1 cellular context compared by ENCODE assay signal in genomic region chr11:1691027-1691877, GRCh38.
TF ChIP-seq lines count a peak whose summit lies in the region.

No MANE protein-coding gene starts in this region.

TF ChIP-seq in HepG2, 621 proteins besides CTCF, POLR2A, EP300 and RAD21 (continued from another document and continues in another):
- TF ChIP-seq ZNF17 (CRISPR knock-in tag; IDR thresholded peaks at IDR 0.05) (no peak), ZNF407 (CRISPR knock-in tag; IDR thresholded peaks at IDR 0.05; ENCODE audit: not compliant biosample characterization) (no peak), HOMEZ (CRISPR knock-in tag; IDR thresholded peaks at IDR 0.05; ENCODE audit: low read depth) (0 out of 2 replicates have a peak, but pooled peaks have one; percentile 7), ZNF20 (CRISPR knock-in tag; IDR thresholded peaks at IDR 0.05) (no peak), GABPB1 (CRISPR knock-in tag; IDR thresholded peaks at IDR 0.05) (peak; percentile 73; the same call in 1 of the 2 replicates), MTERF4 (CRISPR knock-in tag; IDR thresholded peaks at IDR 0.05) (0 out of 2 replicates have a peak, but pooled peaks have one; percentile 5), ZNF616 (CRISPR knock-in tag; IDR thresholded peaks at IDR 0.05; ENCODE audit: low read depth) (no peak; the same call in 1 of the 2 replicates), NFKB2 (CRISPR knock-in tag; IDR thresholded peaks at IDR 0.05; ENCODE audit: borderline replicate concordance) (peak; percentile 70; the same call in 1 of the 2 replicates), TBP (CRISPR knock-in tag; IDR thresholded peaks at IDR 0.05) (no peak), DR1 (CRISPR knock-in tag; IDR thresholded peaks at IDR 0.05) (peak; percentile 75; the same call in 1 of the 2 replicates), CENPT (CRISPR knock-in tag; IDR thresholded peaks at IDR 0.05; ENCODE audit: low read depth) (0 out of 2 replicates have a peak, but pooled peaks have one; percentile 21), ZNF329 (CRISPR knock-in tag; IDR thresholded peaks at IDR 0.05; ENCODE audit: low read depth) (no peak), KMT2A (CRISPR knock-in tag; IDR thresholded peaks at IDR 0.05) (peak; percentile 32; the same call in 1 of the 2 replicates), ZNF747 (CRISPR knock-in tag; IDR thresholded peaks at IDR 0.05; ENCODE audit: borderline replicate concordance) (peak; percentile 59; the same call in 1 of the 2 replicates), TAF1 (CRISPR knock-in tag; IDR thresholded peaks at IDR 0.05) (peak; percentile 81), NRL (CRISPR knock-in tag; IDR thresholded peaks at IDR 0.05; ENCODE audit: borderline replicate concordance) (peak; percentile 20), ZMYM3 (CRISPR knock-in tag; IDR thresholded peaks at IDR 0.05) (peak; percentile 35; the same call in 1 of the 2 replicates), KLF11 (CRISPR knock-in tag; IDR thresholded peaks at IDR 0.05) (no peak; the same call in none of the 2 replicates), FUBP1 (CRISPR knock-in tag; IDR thresholded peaks at IDR 0.05; ENCODE audit: borderline replicate concordance) (peak; percentile 78; the same call in 1 of the 2 replicates), KLF16 (CRISPR knock-in tag; IDR thresholded peaks at IDR 0.05) (peak; percentile 46 to 89; a peak in 2 of 4 replicates), THAP7 (CRISPR knock-in tag; IDR thresholded peaks at IDR 0.05) (no peak), ZNF629 (CRISPR knock-in tag; conservative IDR thresholded peaks at IDR 0.05) (no peak), THAP11 (CRISPR knock-in tag; IDR thresholded peaks at IDR 0.05) (peak; percentile 80), KAT2B (IDR thresholded peaks at IDR 0.05; ENCODE audit: borderline replicate concordance, low read depth, low read length) (no peak), ZNF607 (CRISPR knock-in tag; IDR thresholded peaks at IDR 0.05; ENCODE audit: borderline replicate concordance) (peak; percentile 79; the same call in 1 of the 2 replicates), ZBTB2 (CRISPR knock-in tag; IDR thresholded peaks at IDR 0.05; ENCODE audit: low read depth) (peak; percentile 6), ZMYM4 (CRISPR knock-in tag; IDR thresholded peaks at IDR 0.05) (peak; percentile 73), ZNF282 (IDR thresholded peaks at IDR 0.05; ENCODE audit: partially characterized antibody) (no peak), SNAI1 (CRISPR knock-in tag; IDR thresholded peaks at IDR 0.05; ENCODE audit: borderline replicate concordance) (0 out of 2 replicates have a peak, but pooled peaks have one; percentile 82), ZNF768 (CRISPR knock-in tag; IDR thresholded peaks at IDR 0.05) (peak; percentile 76), ZNF558 (CRISPR knock-in tag; IDR thresholded peaks at IDR 0.05; ENCODE audit: borderline replicate concordance) (peak; percentile 92), ZNF280D (CRISPR knock-in tag; IDR thresholded peaks at IDR 0.05) (no peak), RARA (CRISPR knock-in tag; IDR thresholded peaks at IDR 0.05) (peak; percentile 92), ZBTB21 (CRISPR knock-in tag; IDR thresholded peaks at IDR 0.05) (no peak), PHF5A (CRISPR knock-in tag; IDR thresholded peaks at IDR 0.05; ENCODE audit: low read depth, unreplicated experiment) (no peak), NFATC3 (CRISPR knock-in tag; IDR thresholded peaks at IDR 0.05) (no peak), ZNF549 (CRISPR knock-in tag; IDR thresholded peaks at IDR 0.05) (no peak), NFKBIZ (CRISPR knock-in tag; IDR thresholded peaks at IDR 0.05) (peak; percentile 89), ZNF7 (CRISPR knock-in tag; IDR thresholded peaks at IDR 0.05) (no peak), ZNF569 (CRISPR knock-in tag; IDR thresholded peaks at IDR 0.05; ENCODE audit: borderline replicate concordance) (no peak), ZFP36L1 (CRISPR knock-in tag; IDR thresholded peaks at IDR 0.05) (peak; percentile 79; the same call in 1 of the 2 replicates), HNF1B (CRISPR knock-in tag; IDR thresholded peaks at IDR 0.05) (peak; percentile 83)
